1 cellular context compared by ENCODE assay signal in the genomic region with DNA sequence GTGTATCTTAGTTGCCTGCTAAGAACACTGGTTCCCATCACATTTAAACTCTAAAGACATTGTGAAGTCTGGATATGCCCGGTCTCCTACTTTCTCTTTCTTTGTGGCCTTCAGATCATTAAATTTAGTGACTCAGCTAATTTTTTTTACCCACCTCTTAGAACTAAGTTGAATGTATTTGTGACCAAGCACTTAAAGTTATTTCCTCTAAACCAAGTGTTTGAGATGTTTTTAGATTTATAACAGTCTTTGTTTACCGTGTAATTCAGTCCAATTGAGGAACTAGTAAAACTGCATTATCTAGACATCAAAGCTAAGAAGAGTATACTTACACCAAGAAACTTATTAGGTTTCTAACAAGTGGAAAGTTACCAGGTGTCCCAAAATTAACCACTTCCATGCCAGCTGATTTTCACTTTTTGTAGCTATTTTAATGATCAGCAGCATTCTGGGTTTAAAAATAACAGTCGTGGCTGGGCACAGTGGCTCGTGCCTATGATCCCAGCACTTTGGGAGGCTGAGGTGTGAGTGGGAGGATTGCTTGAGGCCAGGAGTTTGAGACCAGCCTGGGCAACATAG.
TF ChIP-seq lines count a peak whose summit lies in the region.

No MANE protein-coding gene starts in this region.

TF ChIP-seq in HEK293, 187 proteins besides CTCF, POLR2A, EP300 and RAD21 (continued from another document):
- TF ChIP-seq, protein P1, sequence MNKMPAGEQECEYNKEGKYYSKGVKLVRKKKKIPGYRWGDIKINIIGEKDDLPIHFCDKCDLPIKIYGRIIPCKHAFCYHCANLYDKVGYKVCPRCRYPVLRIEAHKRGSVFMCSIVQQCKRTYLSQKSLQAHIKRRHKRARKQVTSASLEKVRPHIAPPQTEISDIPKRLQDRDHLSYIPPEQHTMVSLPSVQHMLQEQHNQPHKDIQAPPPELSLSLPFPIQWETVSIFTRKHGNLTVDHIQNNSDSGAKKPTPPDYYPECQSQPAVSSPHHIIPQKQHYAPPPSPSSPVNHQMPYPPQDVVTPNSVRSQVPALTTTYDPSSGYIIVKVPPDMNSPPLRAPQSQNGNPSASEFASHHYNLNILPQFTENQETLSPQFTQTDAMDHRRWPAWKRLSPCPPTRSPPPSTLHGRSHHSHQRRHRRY (tag by site-specific recombination; IDR thresholded peaks at IDR 0.05): no peak
- TF ChIP-seq ZBTB8A (tag by site-specific recombination; IDR thresholded peaks at IDR 0.05) (peak; percentile 63), ZNF843 (tag by site-specific recombination; IDR thresholded peaks at IDR 0.05) (peak; percentile 66; the same call in 1 of the 2 replicates), ZXDB (tag by site-specific recombination; IDR thresholded peaks at IDR 0.05) (peak; percentile 64), ZNF274 (IDR thresholded peaks at IDR 0.05; ENCODE audit: low read length) (no peak), ZNF274 (tag by site-specific recombination; IDR thresholded peaks at IDR 0.05; ENCODE audit: borderline replicate concordance) (no peak), YY2 (tag by site-specific recombination; IDR thresholded peaks at IDR 0.05) (no peak), TCF7L2 (IDR thresholded peaks at IDR 0.05; ENCODE audit: borderline replicate concordance, low read depth, low read length) (peak; percentile 83), ZBTB21 (tag by site-specific recombination; IDR thresholded peaks at IDR 0.05) (no peak), ZNF626 (tag by site-specific recombination; IDR thresholded peaks at IDR 0.05) (no peak), ZNF121 (tag by site-specific recombination; IDR thresholded peaks at IDR 0.05) (peak; percentile 97)
- TF ChIP-seq, protein P2, sequence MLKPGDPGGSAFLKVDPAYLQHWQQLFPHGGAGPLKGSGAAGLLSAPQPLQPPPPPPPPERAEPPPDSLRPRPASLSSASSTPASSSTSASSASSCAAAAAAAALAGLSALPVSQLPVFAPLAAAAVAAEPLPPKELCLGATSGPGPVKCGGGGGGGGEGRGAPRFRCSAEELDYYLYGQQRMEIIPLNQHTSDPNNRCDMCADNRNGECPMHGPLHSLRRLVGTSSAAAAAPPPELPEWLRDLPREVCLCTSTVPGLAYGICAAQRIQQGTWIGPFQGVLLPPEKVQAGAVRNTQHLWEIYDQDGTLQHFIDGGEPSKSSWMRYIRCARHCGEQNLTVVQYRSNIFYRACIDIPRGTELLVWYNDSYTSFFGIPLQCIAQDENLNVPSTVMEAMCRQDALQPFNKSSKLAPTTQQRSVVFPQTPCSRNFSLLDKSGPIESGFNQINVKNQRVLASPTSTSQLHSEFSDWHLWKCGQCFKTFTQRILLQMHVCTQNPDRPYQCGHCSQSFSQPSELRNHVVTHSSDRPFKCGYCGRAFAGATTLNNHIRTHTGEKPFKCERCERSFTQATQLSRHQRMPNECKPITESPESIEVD (tag by site-specific recombination; IDR thresholded peaks at IDR 0.05): peak; percentile 94
- TF ChIP-seq, protein P3, sequence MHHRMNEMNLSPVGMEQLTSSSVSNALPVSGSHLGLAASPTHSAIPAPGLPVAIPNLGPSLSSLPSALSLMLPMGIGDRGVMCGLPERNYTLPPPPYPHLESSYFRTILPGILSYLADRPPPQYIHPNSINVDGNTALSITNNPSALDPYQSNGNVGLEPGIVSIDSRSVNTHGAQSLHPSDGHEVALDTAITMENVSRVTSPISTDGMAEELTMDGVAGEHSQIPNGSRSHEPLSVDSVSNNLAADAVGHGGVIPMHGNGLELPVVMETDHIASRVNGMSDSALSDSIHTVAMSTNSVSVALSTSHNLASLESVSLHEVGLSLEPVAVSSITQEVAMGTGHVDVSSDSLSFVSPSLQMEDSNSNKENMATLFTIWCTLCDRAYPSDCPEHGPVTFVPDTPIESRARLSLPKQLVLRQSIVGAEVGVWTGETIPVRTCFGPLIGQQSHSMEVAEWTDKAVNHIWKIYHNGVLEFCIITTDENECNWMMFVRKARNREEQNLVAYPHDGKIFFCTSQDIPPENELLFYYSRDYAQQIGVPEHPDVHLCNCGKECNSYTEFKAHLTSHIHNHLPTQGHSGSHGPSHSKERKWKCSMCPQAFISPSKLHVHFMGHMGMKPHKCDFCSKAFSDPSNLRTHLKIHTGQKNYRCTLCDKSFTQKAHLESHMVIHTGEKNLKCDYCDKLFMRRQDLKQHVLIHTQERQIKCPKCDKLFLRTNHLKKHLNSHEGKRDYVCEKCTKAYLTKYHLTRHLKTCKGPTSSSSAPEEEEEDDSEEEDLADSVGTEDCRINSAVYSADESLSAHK (tag by site-specific recombination; IDR thresholded peaks at IDR 0.05): 0 out of 2 replicates have a peak, but pooled peaks have one; percentile 20
- TF ChIP-seq, protein P4, sequence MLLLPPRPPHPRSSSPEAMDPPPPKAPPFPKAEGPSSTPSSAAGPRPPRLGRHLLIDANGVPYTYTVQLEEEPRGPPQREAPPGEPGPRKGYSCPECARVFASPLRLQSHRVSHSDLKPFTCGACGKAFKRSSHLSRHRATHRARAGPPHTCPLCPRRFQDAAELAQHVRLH (tag by site-specific recombination; IDR thresholded peaks at IDR 0.05): 0 out of 2 replicates have a peak, but pooled peaks have one; percentile 8
